25 cellular contexts compared by ENCODE assay signal in genomic region chr21:16773206-16773605, GRCh38.
DNase-seq lines count a peak whose midpoint lies in the region; ATAC-seq, FAIRE-seq and TF ChIP-seq lines count a peak whose summit lies in the region.
"Had no signal": no experiment of that assay in that cellular context is flagged by ENCODE, and none has a peak within 500 bp of the region (broad histone marks: within the 10 kb centered on the region; RNA-seq: fewer than 3 reads in every experiment).

No MANE protein-coding gene starts in this region.

- no peak for ATAC-seq in HG03521 (IDR thresholded peaks at IDR 0.05; ENCODE audit: unreplicated experiment)
- ATAC-seq: foreskin keratinocyte; HCT116; Panc1; stimulated activated memory B cell treated with anti-CD40 and anti-IgM and Interleukin-4, amounts not matched to agents 10 μg/mL and 1 μg/mL and 100 μg/mL, for 72 hours had no signal

- no peaks in the 10 kb centered on the region for H3K9me3 Mint-ChIP-seq in mesothelial cell of epicardium
- H3K9me3 Mint-ChIP-seq in activated naive CD4-positive, alpha-beta T cell treated with anti-CD3 and anti-CD28 coated beads, Interleukin-2, amount 10 ng/mL, durations not matched to agents 7 days and 5 days, result peaks cover 10% of the 10 kb centered on the region

- H3K4me3 Mint-ChIP-seq in mesothelial cell of epicardium, result no peak overlapping the region
- H3K4me3 Mint-ChIP-seq in activated naive CD4-positive, alpha-beta T cell treated with anti-CD3 and anti-CD28 coated beads, Interleukin-2, amount 10 ng/mL, durations not matched to agents 7 days and 5 days, result no peak overlapping the region
- H3K4me3 Mint-ChIP-seq: activated naive CD8-positive, alpha-beta T cell treated with anti-CD3 and anti-CD28 coated beads, Interleukin-2, amount 10 ng/mL, durations not matched to agents 7 days and 5 days; CD4-positive, CD25-positive, alpha-beta regulatory T cell; stimulated activated memory B cell treated with anti-CD40 and anti-IgM and Interleukin-4, amounts not matched to agents 10 μg/mL and 1 μg/mL and 100 μg/mL, for 72 hours had no signal

- H3K4me1 Mint-ChIP-seq in mesothelial cell of epicardium, result peaks cover 40% of the 10 kb centered on the region
- no peaks in the 10 kb centered on the region for H3K4me1 Mint-ChIP-seq in activated naive CD4-positive, alpha-beta T cell treated with anti-CD3 and anti-CD28 coated beads, Interleukin-2, amount 10 ng/mL, durations not matched to agents 7 days and 5 days
- H3K4me1 Mint-ChIP-seq: activated naive CD8-positive, alpha-beta T cell treated with anti-CD3 and anti-CD28 coated beads, Interleukin-2, amount 10 ng/mL, durations not matched to agents 7 days and 5 days; CD4-positive, CD25-positive, alpha-beta regulatory T cell; stimulated activated memory B cell treated with anti-CD40 and anti-IgM and Interleukin-4, amounts not matched to agents 10 μg/mL and 1 μg/mL and 100 μg/mL, for 72 hours had no signal

- DNase-seq in EH (ENCODE audit: low read depth), result peak; percentile 41
- DNase-seq in NCI-H226, result peak; percentile 49
- no peak for DNase-seq in mesothelial cell of epicardium (ENCODE audit: low spot score in 2 of 2, unreplicated experiment in 2 of 2)
- no peak for DNase-seq in NCI-H2081 treated with DMSO at 0.1 percent for 48 hours (lab: John Stamatoyannopoulos, UW)
- DNase-seq in NCI-H2107 (lab: John Stamatoyannopoulos, UW), result no peak
- DNase-seq in activated naive CD4-positive, alpha-beta T cell treated with anti-CD3 and anti-CD28 coated beads, Interleukin-2, amount 10 ng/mL, durations not matched to agents 7 days and 5 days, result no peak
- DNase-seq: activated CD8-positive, alpha-beta memory T cell treated with anti-CD3 and anti-CD28 coated beads, Interleukin-2, amount 50 U/mL, for 4 hours; activated naive CD8-positive, alpha-beta T cell treated with anti-CD3 and anti-CD28 coated beads, Interleukin-2, amount 10 ng/mL, durations not matched to agents 7 days and 5 days; brain microvascular endothelial cell; CD4-positive, CD25-positive, alpha-beta regulatory T cell; colonic mucosa; Kasumi-1; left ventricle myocardium inferior; NCI-H187 treated with DMSO at 0.1 percent for 48 hours; NCI-H446; SIG-M5; stimulated activated CD4-positive, alpha-beta T cell treated with anti-CD3 and anti-CD28 coated beads, Interleukin-2, amount 100 ng/mL, for 24 hours; T-helper 2 cell had no signal

- H3K36me3 Mint-ChIP-seq in mesothelial cell of epicardium, result no peaks in the 10 kb centered on the region
- no peaks in the 10 kb centered on the region for H3K36me3 Mint-ChIP-seq in activated naive CD4-positive, alpha-beta T cell treated with anti-CD3 and anti-CD28 coated beads, Interleukin-2, amount 10 ng/mL, durations not matched to agents 7 days and 5 days
- H3K36me3 Mint-ChIP-seq: activated naive CD8-positive, alpha-beta T cell treated with anti-CD3 and anti-CD28 coated beads, Interleukin-2, amount 10 ng/mL, durations not matched to agents 7 days and 5 days; CD4-positive, CD25-positive, alpha-beta regulatory T cell; stimulated activated memory B cell treated with anti-CD40 and anti-IgM and Interleukin-4, amounts not matched to agents 10 μg/mL and 1 μg/mL and 100 μg/mL, for 72 hours had no signal

- no peaks in the 10 kb centered on the region for H3K27me3 Mint-ChIP-seq in mesothelial cell of epicardium (ENCODE audit: low read depth)
- H3K27me3 Mint-ChIP-seq in activated naive CD4-positive, alpha-beta T cell treated with anti-CD3 and anti-CD28 coated beads, Interleukin-2, amount 10 ng/mL, durations not matched to agents 7 days and 5 days, result no peaks in the 10 kb centered on the region
- H3K27me3 Mint-ChIP-seq: activated naive CD8-positive, alpha-beta T cell treated with anti-CD3 and anti-CD28 coated beads, Interleukin-2, amount 10 ng/mL, durations not matched to agents 7 days and 5 days; CD4-positive, CD25-positive, alpha-beta regulatory T cell; progenitor cell of endocrine pancreas; stimulated activated memory B cell treated with anti-CD40 and anti-IgM and Interleukin-4, amounts not matched to agents 10 μg/mL and 1 μg/mL and 100 μg/mL, for 72 hours had no signal

- FAIRE-seq in endometrium (lab: Jason Lieb, UNC), result peak; percentile 37

- CTCF ChIA-PET in activated naive CD4-positive, alpha-beta T cell treated with anti-CD3 and anti-CD28 coated beads, Interleukin-2, amount 10 ng/mL, durations not matched to agents 7 days and 5 days (lab: Charles Lee), result no interaction called here

- TF ChIP-seq CTCF in mesothelial cell of epicardium (IDR thresholded peaks at IDR 0.05; ENCODE audit: unreplicated experiment), result no peak

- H3K27ac Mint-ChIP-seq in mesothelial cell of epicardium, result peak overlapping the region; percentile 75
- no peak overlapping the region for H3K27ac Mint-ChIP-seq in activated naive CD4-positive, alpha-beta T cell treated with anti-CD3 and anti-CD28 coated beads, Interleukin-2, amount 10 ng/mL, durations not matched to agents 7 days and 5 days
- H3K27ac Mint-ChIP-seq: activated naive CD8-positive, alpha-beta T cell treated with anti-CD3 and anti-CD28 coated beads, Interleukin-2, amount 10 ng/mL, durations not matched to agents 7 days and 5 days; CD4-positive, CD25-positive, alpha-beta regulatory T cell; progenitor cell of endocrine pancreas; stimulated activated memory B cell treated with anti-CD40 and anti-IgM and Interleukin-4, amounts not matched to agents 10 μg/mL and 1 μg/mL and 100 μg/mL, for 72 hours had no signal

Comparison
In these comparisons a context has a peak if more than half of its experiments do, and no peak if none do; other contexts are left out.
1. DNase-seq: peak in EH (single experiment) and NCI-H226 (single experiment); none in mesothelial cell of epicardium (0 of 2), NCI-H2081 treated with DMSO at 0.1 percent for 48 hours (single experiment), NCI-H2107 (single experiment) and activated naive CD4-positive, alpha-beta T cell treated with anti-CD3 and anti-CD28 coated beads, Interleukin-2, amount 10 ng/mL, durations not matched to agents 7 days and 5 days (single experiment).